ENCODE assay signal across 14 cellular contexts in the genomic region with DNA sequence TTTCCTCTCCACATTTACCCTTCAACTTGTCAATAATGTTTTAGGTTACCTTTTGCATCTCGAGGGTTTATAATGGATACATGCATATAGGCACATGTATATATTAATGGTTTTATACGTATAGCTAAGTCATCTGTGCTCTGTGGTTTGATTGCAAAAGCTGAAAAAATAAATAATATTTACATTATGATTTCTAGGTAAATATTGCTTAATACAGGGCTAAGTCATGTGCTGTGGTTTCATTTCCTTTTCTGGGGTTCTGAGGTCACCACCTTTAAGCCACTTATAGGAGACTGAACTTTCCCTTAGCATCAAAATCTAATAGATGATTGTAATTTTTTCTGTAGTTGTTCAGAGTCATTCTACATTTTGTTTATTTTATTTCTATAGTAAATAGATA. TPM values are rescaled to one million over a fixed set of nuclear protein-coding genes. Genes with fewer than 3 reads are reported as not detected.
DNase-seq lines count a peak whose midpoint lies in the region; ATAC-seq and TF ChIP-seq lines count a peak whose summit lies in the region.
"Had no signal": no experiment of that assay in that cellular context is flagged by ENCODE, and none has a peak within 500 bp of the region (broad histone marks: within the 10 kb centered on the region; RNA-seq: fewer than 3 reads in every experiment).

No MANE protein-coding gene starts in this region.

- DNase-seq in activated CD4-positive, alpha-beta T cell treated with anti-CD3 and anti-CD28 coated beads for 36 hours = no peak
- no peak for DNase-seq in activated CD4-positive, alpha-beta T cell treated with anti-CD3 and anti-CD28 coated beads for 4 hours
- DNase-seq in Panc1 (ENCODE audit: low read depth, low spot score) (peak; percentile 24), immature natural killer cell (peak; percentile 30 to 40 (median 37)), transverse colon (no peak), posterior cingulate gyrus (no peak)
- DNase-seq in activated CD4-positive, alpha-beta T cell treated with anti-CD3 and anti-CD28 coated beads, Interleukin-2, amount 50 U/mL, for 48 hours = no peak
- DNase-seq: cortex of kidney, kidney, NCI-H2107, T-helper 9 cell had no signal

- H3K9me3 ChIP-seq in Panc1 (ENCODE audit: control insufficient read depth, insufficient read depth, low read depth, low read length) (no peaks in the 10 kb centered on the region), transverse colon (no peaks in the 10 kb centered on the region)

- POLR2A ChIA-PET in activated CD4-positive, alpha-beta T cell treated with anti-CD3 and anti-CD28 coated beads for 36 hours (lab: Charles Lee) = no interaction called here
- POLR2A ChIA-PET in Panc1 (lab: Charles Lee) = interaction anchor here (0.6 kb wide), 1 partner anchor 11 kb away, joined by 3 read pairs; no protein-coding TSS in a partner anchor

- H3K27ac Mint-ChIP-seq in activated CD4-positive, alpha-beta T cell treated with anti-CD3 and anti-CD28 coated beads for 36 hours = peak overlapping the region; percentile 29
- peak overlapping the region in 1 of 6 donors; percentile 51 for H3K27ac Mint-ChIP-seq in immature natural killer cell

- 62 to 72% methylated on average over 2 of the region's 2 CpGs for WGBS in transverse colon (ENCODE audit: low coverage in 1 of 2), 2 donors

- CTCF ChIA-PET in activated CD4-positive, alpha-beta T cell treated with anti-CD3 and anti-CD28 coated beads for 36 hours (lab: Charles Lee) = no interaction called here
- CTCF ChIA-PET in Panc1 (lab: Charles Lee) = no interaction called here

- no peaks in the 10 kb centered on the region for H3K27me3 ChIP-seq in Panc1 (ENCODE audit: control insufficient read depth, insufficient read depth, low read length)
- no peaks in the 10 kb centered on the region for H3K27me3 ChIP-seq in transverse colon

- TF ChIP-seq POLR2A in transverse colon (IDR thresholded peaks at IDR 0.05) (no peak), GM18505 (IDR thresholded peaks at IDR 0.05; ENCODE audit: borderline replicate concordance, extremely low read depth, insufficient read depth, insufficient read length) (no peak)

- H3K4me1 ChIP-seq in Panc1 (ENCODE audit: control insufficient read depth, insufficient read depth, low read length) (no peaks in the 10 kb centered on the region; the same call in 1 of the 2 replicates), transverse colon (peaks cover 23 to 59% (median 45%) of the 10 kb centered on the region in 4 donors)

- TF ChIP-seq CTCF in Panc1 (IDR thresholded peaks at IDR 0.05) (no peak), transverse colon (IDR thresholded peaks at IDR 0.05) (no peak)

- H3K36me3 Mint-ChIP-seq in activated CD4-positive, alpha-beta T cell treated with anti-CD3 and anti-CD28 coated beads for 36 hours (ENCODE audit: low read depth) = peaks cover 15% of the 10 kb centered on the region
- H3K36me3 Mint-ChIP-seq in immature natural killer cell = peaks cover 6 to 12% (median 10%) of the 10 kb centered on the region in 3 donors

- H3K4me3 ChIP-seq in Panc1 (ENCODE audit: low read depth in 2 of 2, low read length in 2 of 2) (no peak overlapping the region), transverse colon (no peak overlapping the region)
- H3K4me3 ChIP-seq: GM12878, skin epidermis had no signal

- H3K27me3 Mint-ChIP-seq in activated CD4-positive, alpha-beta T cell treated with anti-CD3 and anti-CD28 coated beads for 36 hours = no peaks in the 10 kb centered on the region
- peaks cover 0 to 6% (median 3%) of the 10 kb centered on the region in 3 donors for H3K27me3 Mint-ChIP-seq in immature natural killer cell (ENCODE audit: low read depth in 3 of 3)

- H3K27ac ChIP-seq in Panc1 (ENCODE audit: low read length) = no peak overlapping the region
- H3K27ac ChIP-seq in transverse colon = peak overlapping the region; percentile 82 to 96 (median 86)

- TF ChIP-seq EP300 in transverse colon (IDR thresholded peaks at IDR 0.05; ENCODE audit: low read depth) = no peak

- H3K9me3 Mint-ChIP-seq in activated CD4-positive, alpha-beta T cell treated with anti-CD3 and anti-CD28 coated beads for 36 hours (ENCODE audit: low read depth) = no peaks in the 10 kb centered on the region
- no peaks in the 10 kb centered on the region for H3K9me3 Mint-ChIP-seq in immature natural killer cell

- BruUV-seq in Panc1 (replicated peaks; lab: Mats Ljungman, UMichigan) = no TSS peak

- no peaks in the 10 kb centered on the region for H3K36me3 ChIP-seq in Panc1 (ENCODE audit: control insufficient read depth, insufficient read depth, low read length)
- H3K36me3 ChIP-seq in transverse colon = no peaks in the 10 kb centered on the region

- H3K4me1 Mint-ChIP-seq in activated CD4-positive, alpha-beta T cell treated with anti-CD3 and anti-CD28 coated beads for 36 hours = peaks cover 47% of the 10 kb centered on the region
- peaks cover 55 to 83% of the 10 kb centered on the region in 2 donors for H3K4me1 Mint-ChIP-seq in immature natural killer cell

- ATAC-seq in activated CD4-positive, alpha-beta T cell treated with anti-CD3 and anti-CD28 coated beads for 36 hours = no peak
- ATAC-seq in Panc1 (no peak), GM18505 (IDR thresholded peaks at IDR 0.05; ENCODE audit: unreplicated experiment) (no peak)
- ATAC-seq: GM12878 had no signal

- H3K4me3 Mint-ChIP-seq in activated CD4-positive, alpha-beta T cell treated with anti-CD3 and anti-CD28 coated beads for 36 hours = no peak overlapping the region
- H3K4me3 Mint-ChIP-seq in immature natural killer cell = no peak overlapping the region

- in situ Hi-C loops in Panc1 (cut with HindIII; ENCODE audit: low pct_unique_long_range_greater_than_20kb, low sequenced_read_pairs) = no loop called here
- in situ Hi-C loops in transverse colon (cut with MboI; ENCODE audit: low pct_ligation_motif_present in 1 of 4, low pct_unique_long_range_greater_than_20kb in 1 of 4, low sequenced_read_pairs in 3 of 4) = no loop called here

- intact Hi-C loops in activated CD4-positive, alpha-beta T cell treated with anti-CD3 and anti-CD28 coated beads for 36 hours (cut with DNase I, micrococcal nuclease) = no loop called here
- intact Hi-C loops in Panc1 (cut with micrococcal nuclease; ENCODE audit: unreplicated experiment) = no loop called here
- intact Hi-C loops in transverse colon (cut with DNase I; ENCODE audit: low total_unique reads) = no loop called here
- intact Hi-C loops in posterior cingulate gyrus (cut with DNase I) = no loop called here

RNA-seq across cellular contexts. Expression of a gene that starts 33.1 kb away (rescaled TPM):
- total RNA-seq in activated CD4-positive, alpha-beta T cell treated with anti-CD3 and anti-CD28 coated beads for 36 hours = 10 to 100 TPM; 34.7 to 40.6 TPM
- total RNA-seq in Panc1 (2021; ENCODE audit: unreplicated experiment) (90.0 TPM), transverse colon (100 to 1,000 TPM; 207 to 592 (median 406) TPM)
- polyA plus RNA-seq in Panc1 (2012; ENCODE audit: insufficient read length) = 13.9 TPM
- polyA plus RNA-seq in immature natural killer cell = 10 to 100 TPM in 2 of 3 donors, 1 to 10 TPM in 1; 6.5 to 33.5 (median 11.3) TPM

Comparison
In these comparisons a context has a peak if more than half of its experiments do, and no peak if none do; other contexts are left out.
1. DNase-seq: peak in Panc1 (single experiment) and immature natural killer cell (3 of 3); none in activated CD4-positive, alpha-beta T cell treated with anti-CD3 and anti-CD28 coated beads for 36 hours (single experiment), activated CD4-positive, alpha-beta T cell treated with anti-CD3 and anti-CD28 coated beads for 4 hours (0 of 2), transverse colon (single experiment), posterior cingulate gyrus (0 of 10) and activated CD4-positive, alpha-beta T cell treated with anti-CD3 and anti-CD28 coated beads, Interleukin-2, amount 50 U/mL, for 48 hours (0 of 2).